9 cellular contexts compared by ENCODE assay signal in genomic region chr3:28151608-28152228, GRCh38.
DNase-seq lines count a peak whose midpoint lies in the region; ATAC-seq, FAIRE-seq and TF ChIP-seq lines count a peak whose summit lies in the region.
"Had no signal": no experiment of that assay in that cellular context is flagged by ENCODE, and none has a peak within 500 bp of the region (broad histone marks: within the 10 kb centered on the region; RNA-seq: fewer than 3 reads in every experiment).

No MANE protein-coding gene starts in this region.

- no peaks in the 10 kb centered on the region for H3K36me3 Mint-ChIP-seq in activated naive CD4-positive, alpha-beta T cell treated with anti-CD3 and anti-CD28 coated beads, Interleukin-2, amount 10 ng/mL, durations not matched to agents 7 days and 5 days
- no peaks in the 10 kb centered on the region for H3K36me3 Mint-ChIP-seq in nephron progenitor cell (ENCODE audit: low read depth)

- no peaks in the 10 kb centered on the region for H3K27me3 Mint-ChIP-seq in activated naive CD4-positive, alpha-beta T cell treated with anti-CD3 and anti-CD28 coated beads, Interleukin-2, amount 10 ng/mL, durations not matched to agents 7 days and 5 days
- no peaks in the 10 kb centered on the region for H3K27me3 Mint-ChIP-seq in nephron progenitor cell (ENCODE audit: low read depth, poor library complexity)

- CTCF ChIA-PET in activated naive CD4-positive, alpha-beta T cell treated with anti-CD3 and anti-CD28 coated beads, Interleukin-2, amount 10 ng/mL, durations not matched to agents 7 days and 5 days (lab: Charles Lee) = no interaction called here

- H3K4me1 ChIP-seq in thoracic aorta (ENCODE audit: control insufficient read depth in 1 of 2, low read depth in 2 of 2) (peaks cover 10 to 23% of the 10 kb centered on the region in 2 donors), prostate gland (replicated peaks) (no peaks in the 10 kb centered on the region)

- TF ChIP-seq CTCF in thoracic aorta (IDR thresholded peaks at IDR 0.05) (no peak), D721Med (IDR thresholded peaks at IDR 0.05; ENCODE audit: insufficient read depth, missing control alignments) (no peak), prostate gland (IDR thresholded peaks at IDR 0.05) (no peak), nephron progenitor cell (IDR thresholded peaks at IDR 0.05) (no peak)

- FAIRE-seq in D721Med (lab: Jason Lieb, UNC) = no peak

- H3K9me3 Mint-ChIP-seq in activated naive CD4-positive, alpha-beta T cell treated with anti-CD3 and anti-CD28 coated beads, Interleukin-2, amount 10 ng/mL, durations not matched to agents 7 days and 5 days = peaks cover 2% of the 10 kb centered on the region
- peaks cover 8% of the 10 kb centered on the region for H3K9me3 Mint-ChIP-seq in nephron progenitor cell

- H3K27ac Mint-ChIP-seq in activated naive CD4-positive, alpha-beta T cell treated with anti-CD3 and anti-CD28 coated beads, Interleukin-2, amount 10 ng/mL, durations not matched to agents 7 days and 5 days = peak overlapping the region; percentile 60
- H3K27ac Mint-ChIP-seq in nephron progenitor cell = no peak overlapping the region

- H3K9me3 ChIP-seq in thoracic aorta = no peaks in the 10 kb centered on the region
- no peaks in the 10 kb centered on the region for H3K9me3 ChIP-seq in prostate gland

- peaks cover 5% of the 10 kb centered on the region for H3K4me1 Mint-ChIP-seq in activated naive CD4-positive, alpha-beta T cell treated with anti-CD3 and anti-CD28 coated beads, Interleukin-2, amount 10 ng/mL, durations not matched to agents 7 days and 5 days
- no peaks in the 10 kb centered on the region for H3K4me1 Mint-ChIP-seq in nephron progenitor cell

- H3K27ac ChIP-seq in thoracic aorta (peak overlapping the region; percentile 26 to 33), prostate gland (no peak overlapping the region)

- DNase-seq in activated naive CD4-positive, alpha-beta T cell treated with Interleukin-2 at 50 U/mL for 16 hours = peak; percentile 7
- DNase-seq in activated naive CD4-positive, alpha-beta T cell (lab: John Stamatoyannopoulos, UW) = no peak
- no peak for DNase-seq in activated naive CD4-positive, alpha-beta T cell treated with anti-CD3 and anti-CD28 coated beads, Interleukin-2, amount 10 ng/mL, durations not matched to agents 7 days and 5 days
- no peak for DNase-seq in thoracic aorta (ENCODE audit: low spot score)
- no peak for DNase-seq in D721Med (ENCODE audit: insufficient read length, low spot score)
- no peak for DNase-seq in prostate gland (ENCODE audit: low spot score)
- no peak for DNase-seq in nephron progenitor cell
- DNase-seq: COR-L47 had no signal

- H3K4me3 Mint-ChIP-seq in activated naive CD4-positive, alpha-beta T cell treated with anti-CD3 and anti-CD28 coated beads, Interleukin-2, amount 10 ng/mL, durations not matched to agents 7 days and 5 days = no peak overlapping the region
- H3K4me3 Mint-ChIP-seq in nephron progenitor cell = no peak overlapping the region

- ATAC-seq in HG02885 (IDR thresholded peaks at IDR 0.05; ENCODE audit: poor library complexity, unreplicated experiment) (peak; percentile 86), thoracic aorta (ENCODE audit: insufficient number of reproducible peaks, low FRiP score, low read depth) (no peak)

- H3K27me3 ChIP-seq in thoracic aorta (replicated peaks; ENCODE audit: insufficient read depth) (no peaks in the 10 kb centered on the region), prostate gland (replicated peaks; ENCODE audit: insufficient read depth) (no peaks in the 10 kb centered on the region)

- H3K4me3 ChIP-seq in thoracic aorta (peak overlapping the region; percentile 53), prostate gland (no peak overlapping the region)

- intact Hi-C loops in prostate gland (cut with DNase I) = no loop called here

- H3K36me3 ChIP-seq in thoracic aorta = no peaks in the 10 kb centered on the region
- H3K36me3 ChIP-seq in prostate gland = no peaks in the 10 kb centered on the region

- TF ChIP-seq POLR2A in prostate gland (IDR thresholded peaks at IDR 0.05) = no peak

Comparison
In these comparisons a context has a peak if more than half of its experiments do, and no peak if none do; other contexts are left out.
1. H3K27ac ChIP-seq: peak in thoracic aorta (2 of 2); none in prostate gland (0 of 2).